2 cellular contexts compared by ENCODE assay signal in genomic region chrX:19468383-19468782, GRCh38. TPM values are rescaled to one million over a fixed set of nuclear protein-coding genes. Genes with fewer than 3 reads are reported as not detected.
"Had no signal": no experiment of that assay in that cellular context is flagged by ENCODE, and none has a peak within 500 bp of the region (broad histone marks: within the 10 kb centered on the region; RNA-seq: fewer than 3 reads in every experiment).

No MANE protein-coding gene starts in this region.

RNA-seq across cellular contexts. Expression of gene MAP3K15, which starts 46.9 kb away (rescaled TPM):
- total RNA-seq: breast epithelium, cardiac septum had no signal
